ENCODE assay signal across 14 cellular contexts in genomic region chr11:46445887-46446286, GRCh38. TPM values are rescaled to one million over a fixed set of nuclear protein-coding genes. Genes with fewer than 3 reads are reported as not detected.
"Had no signal": no experiment of that assay in that cellular context is flagged by ENCODE, and none has a peak within 500 bp of the region (broad histone marks: within the 10 kb centered on the region; RNA-seq: fewer than 3 reads in every experiment).

No MANE protein-coding gene starts in this region.

- H3K4me1 Mint-ChIP-seq: neural crest cell had no signal

- H3K4me3 ChIP-seq: esophagus muscularis mucosa, skin epidermis, testis, upper lobe of right lung had no signal

- ATAC-seq: left lobe of liver; stimulated activated effector memory CD8-positive, alpha-beta T cell treated with anti-CD3 and anti-CD28 coated beads, Interleukin-12 subunit alpha, Interleukin-12 subunit beta, amount 100 ng/mL, for 72 hours; T-helper 17 cell had no signal

- H3K36me3 ChIP-seq: brain microvascular endothelial cell had no signal

- H3K9me3 ChIP-seq: esophagus muscularis mucosa, testis, upper lobe of right lung had no signal

- H3K27ac Mint-ChIP-seq: activated naive CD8-positive, alpha-beta T cell; stimulated activated effector memory CD8-positive, alpha-beta T cell treated with anti-CD3 and anti-CD28 coated beads, Interleukin-12 subunit alpha, Interleukin-12 subunit beta, amount 100 ng/mL, for 72 hours; T-helper 17 cell had no signal

- H3K4me3 Mint-ChIP-seq: activated naive CD8-positive, alpha-beta T cell; neural crest cell; stimulated activated effector memory CD8-positive, alpha-beta T cell treated with anti-CD3 and anti-CD28 coated beads, Interleukin-12 subunit alpha, Interleukin-12 subunit beta, amount 100 ng/mL, for 72 hours; T-helper 17 cell had no signal

- H3K9me3 Mint-ChIP-seq: neural crest cell; stimulated activated effector memory CD8-positive, alpha-beta T cell treated with anti-CD3 and anti-CD28 coated beads, Interleukin-12 subunit alpha, Interleukin-12 subunit beta, amount 100 ng/mL, for 72 hours had no signal

- H3K27ac ChIP-seq: brain microvascular endothelial cell, skin epidermis, testis, upper lobe of right lung had no signal

- H3K27me3 ChIP-seq: brain microvascular endothelial cell, esophagus muscularis mucosa, testis, upper lobe of right lung had no signal

- H3K27me3 Mint-ChIP-seq: activated naive CD8-positive, alpha-beta T cell; T-helper 17 cell had no signal

- DNase-seq: activated CD4-positive, CD25-positive, alpha-beta regulatory T cell; activated gamma-delta T cell; brain microvascular endothelial cell; retina; T-helper 17 cell; testis; upper lobe of right lung had no signal

RNA-seq across cellular contexts. Expression of gene CHRM4, which starts 54.3 kb away (rescaled TPM):
- total RNA-seq: fibroblast of villous mesenchyme, left lobe of liver had no signal
